ENCODE assay signal across 17 cellular contexts in the genomic region with DNA sequence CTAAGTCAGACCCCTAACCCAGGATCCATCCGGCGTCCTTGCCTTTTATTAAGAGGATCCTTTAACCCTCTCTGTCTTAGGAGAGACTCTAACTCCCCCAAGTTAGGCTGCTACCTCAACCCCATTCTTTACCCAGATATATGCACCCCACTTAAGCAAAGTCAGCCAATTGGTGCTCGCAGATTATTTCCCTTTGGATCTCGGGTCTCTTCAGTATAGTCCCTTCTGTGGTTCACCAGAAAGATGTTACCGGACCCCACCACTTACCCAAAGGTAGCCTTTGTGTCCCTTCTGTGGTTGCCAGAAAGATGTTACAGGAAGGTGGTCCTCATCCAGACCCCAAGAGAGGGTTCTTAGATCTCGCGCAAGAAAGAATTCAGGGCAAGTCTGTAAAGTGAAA.
"Had no signal": no experiment of that assay in that cellular context is flagged by ENCODE, and none has a peak within 500 bp of the region (broad histone marks: within the 10 kb centered on the region; RNA-seq: fewer than 3 reads in every experiment).

No MANE protein-coding gene starts in this region.

- ATAC-seq: left ventricle myocardium superior; naive thymus-derived CD8-positive, alpha-beta T cell had no signal

- H3K4me1 ChIP-seq: esophagus muscularis mucosa, right atrium auricular region, tibial nerve, vagina had no signal

- H3K27ac ChIP-seq: brain microvascular endothelial cell, coronary artery, esophagus muscularis mucosa, right atrium auricular region, tibial nerve, vagina had no signal

- H3K36me3 ChIP-seq: brain microvascular endothelial cell, esophagus muscularis mucosa, right atrium auricular region, tibial nerve, vagina had no signal

- H3K4me3 ChIP-seq: coronary artery, esophagus muscularis mucosa, right atrium auricular region, tibial nerve, vagina had no signal

- DNase-seq: activated CD4-positive, alpha-beta T cell treated with anti-CD3 and anti-CD28 coated beads, Interleukin-2, amount 10 ng/mL, durations not matched to agents 7 days and 5 days; activated CD8-positive, alpha-beta memory T cell treated with anti-CD3 and anti-CD28 coated beads, Interleukin-2, amount 50 U/mL, for 48 hours; activated gamma-delta T cell treated with Interleukin-2 at 50 U/mL for 16 hours; activated naive CD8-positive, alpha-beta T cell treated with anti-CD3 and anti-CD28 coated beads for 36 hours; brain microvascular endothelial cell; effector CD4-positive, alpha-beta T cell; hypothalamus; left ventricle myocardium superior; naive thymus-derived CD8-positive, alpha-beta T cell; occipital lobe; stimulated activated CD4-positive, alpha-beta T cell treated with anti-CD3 and anti-CD28 coated beads, Interleukin-4, amount 100 ng/mL, for 1 hour; stimulated activated naive CD4-positive, alpha-beta T cell had no signal

- H3K9me3 ChIP-seq: esophagus muscularis mucosa, right atrium auricular region, tibial nerve, vagina had no signal

- H3K27me3 ChIP-seq: brain microvascular endothelial cell, esophagus muscularis mucosa, right atrium auricular region, tibial nerve, vagina had no signal
